In genomic region chr16:57783116-57783515, GRCh38 we compare ENCODE assay signal across 19 cellular contexts. TPM values are rescaled to one million over a fixed set of nuclear protein-coding genes. Genes with fewer than 3 reads are reported as not detected.
A peak's percentile ranks its signal among the peaks of the same experiment; 100 is the strongest.
DNase-seq lines count a peak whose midpoint lies in the region; ATAC-seq, FAIRE-seq and TF ChIP-seq lines count a peak whose summit lies in the region.
"Had no signal": no experiment of that assay in that cellular context is flagged by ENCODE, and none has a peak within 500 bp of the region (broad histone marks: within the 10 kb centered on the region; RNA-seq: fewer than 3 reads in every experiment).

No MANE protein-coding gene starts in this region.

- H3K9me3 ChIP-seq in PC-9 (ENCODE audit: insufficient read depth, low read depth) (no peaks in the 10 kb centered on the region; the same call in 1 of the 2 replicates), endodermal cell (ENCODE audit: control insufficient read depth, low read length) (no peaks in the 10 kb centered on the region), colonic mucosa (no peaks in the 10 kb centered on the region), T-helper 17 cell (ENCODE audit: control insufficient read depth, low read length, poor library complexity, severe bottlenecking) (no peaks in the 10 kb centered on the region)
- H3K9me3 ChIP-seq in CD4-positive, alpha-beta T cell (ENCODE audit: control insufficient read depth, low read length), result no peaks in the 10 kb centered on the region
- H3K9me3 ChIP-seq: BE2C, SK-N-SH had no signal

- peak overlapping the region; percentile 2; the same call in 1 of the 2 replicates for H3K4me2 ChIP-seq in PC-9
- H3K4me2 ChIP-seq: SK-N-SH had no signal

- no peak overlapping the region for H3K4me3 Mint-ChIP-seq in endodermal cell
- H3K4me3 Mint-ChIP-seq in neural crest cell, result no peak overlapping the region
- H3K4me3 Mint-ChIP-seq in CD4-positive, alpha-beta T cell, result no peak overlapping the region
- H3K4me3 Mint-ChIP-seq in T-helper 17 cell, result no peak overlapping the region
- H3K4me3 Mint-ChIP-seq: CD4-positive, alpha-beta memory T cell had no signal

- peaks cover 30% of the 10 kb centered on the region; the same call in 1 of the 2 replicates for H3F3A ChIP-seq in PC-9 (ENCODE audit: insufficient read depth, low read depth)

- no peaks in the 10 kb centered on the region for H3K27me3 ChIP-seq in PC-9 (ENCODE audit: insufficient read depth, low read depth)
- H3K27me3 ChIP-seq in endodermal cell (ENCODE audit: control insufficient read depth, insufficient read depth, low read length, poor library complexity, severe bottlenecking), result no peaks in the 10 kb centered on the region
- no peaks in the 10 kb centered on the region for H3K27me3 ChIP-seq in colonic mucosa
- no peaks in the 10 kb centered on the region for H3K27me3 ChIP-seq in CD4-positive, alpha-beta T cell (ENCODE audit: control insufficient read depth, insufficient read depth, low read length)
- H3K27me3 ChIP-seq: BE2C had no signal

- H3K4me3 ChIP-seq in PC-9, result no peak overlapping the region
- no peak overlapping the region for H3K4me3 ChIP-seq in endodermal cell (ENCODE audit: low read length)
- no peak overlapping the region for H3K4me3 ChIP-seq in colonic mucosa
- H3K4me3 ChIP-seq: GM23248 had no signal

- no peak overlapping the region for H3K9ac ChIP-seq in endodermal cell (ENCODE audit: extremely low read depth, low read length, poor library complexity, severe bottlenecking)
- no peak overlapping the region for H3K9ac ChIP-seq in colonic mucosa (ENCODE audit: low read depth in 2 of 2, low read length in 2 of 2)
- H3K9ac ChIP-seq: GM23248, SK-N-SH had no signal

- H4K20me1 ChIP-seq in PC-9 (ENCODE audit: insufficient read depth), result no peaks in the 10 kb centered on the region

- H3K4me1 Mint-ChIP-seq in endodermal cell (no peaks in the 10 kb centered on the region), neural crest cell (no peaks in the 10 kb centered on the region), T-helper 17 cell (peaks cover 4% of the 10 kb centered on the region)
- no peaks in the 10 kb centered on the region for H3K4me1 Mint-ChIP-seq in CD4-positive, alpha-beta T cell (ENCODE audit: low read depth)
- H3K4me1 Mint-ChIP-seq: CD4-positive, alpha-beta memory T cell had no signal

- H3K79me2 ChIP-seq in PC-9 (ENCODE audit: low read depth), result no peaks in the 10 kb centered on the region

- DNase-seq in PC-9 (no peak), endodermal cell (no peak), neural crest cell (ENCODE audit: low read depth, low spot score) (no peak), colonic mucosa (no peak), T-helper 17 cell (no peak), GM19239 (ENCODE audit: insufficient read length, low spot score) (no peak)
- DNase-seq in CD4-positive, alpha-beta T cell, result no peak
- DNase-seq: BE2C; CD4-positive, alpha-beta memory T cell; DMS79 treated with DMSO at 0.1 percent for 48 hours; GM23248; KG1; NCI-H1436; NCI-H2029 treated with DMSO at 0.1 percent for 48 hours; NCI-H2227 treated with DMSO at 0.1 percent for 48 hours; NCI-H524; SK-N-SH had no signal

- H3K9me2 ChIP-seq in PC-9 (ENCODE audit: insufficient read depth), result no peaks in the 10 kb centered on the region
- H3K9me2 ChIP-seq: SK-N-SH had no signal

- no peak for FAIRE-seq in GM19239 (lab: Jason Lieb, UNC)

- H3K27ac Mint-ChIP-seq in endodermal cell, result peak overlapping the region; percentile 36
- peak overlapping the region; percentile 45 for H3K27ac Mint-ChIP-seq in neural crest cell (ENCODE audit: unreplicated experiment)
- H3K27ac Mint-ChIP-seq in CD4-positive, alpha-beta T cell, result no peak overlapping the region
- no peak overlapping the region for H3K27ac Mint-ChIP-seq in T-helper 17 cell
- H3K27ac Mint-ChIP-seq: CD4-positive, alpha-beta memory T cell had no signal

- H3K27ac ChIP-seq in PC-9 (peak overlapping the region; percentile 43; the same call in 1 of the 2 replicates), endodermal cell (ENCODE audit: low read depth, low read length) (no peak overlapping the region), colonic mucosa (no peak overlapping the region)
- H3K27ac ChIP-seq in CD4-positive, alpha-beta T cell (ENCODE audit: low read depth, low read length), result no peak overlapping the region
- H3K27ac ChIP-seq: GM23248 had no signal

- no peak overlapping the region for H2AFZ ChIP-seq in PC-9
- H2AFZ ChIP-seq: GM23248 had no signal

- POLR2A ChIA-PET in PC-9 (lab: Charles Lee; ENCODE audit: unreplicated experiment), result no interaction called here
- POLR2A ChIA-PET in CD4-positive, alpha-beta T cell (lab: Charles Lee), result no interaction called here

- peaks cover 48% of the 10 kb centered on the region for H3K36me3 Mint-ChIP-seq in endodermal cell (ENCODE audit: low read depth)
- no peaks in the 10 kb centered on the region for H3K36me3 Mint-ChIP-seq in neural crest cell (ENCODE audit: low read depth)
- no peaks in the 10 kb centered on the region for H3K36me3 Mint-ChIP-seq in CD4-positive, alpha-beta T cell (ENCODE audit: low read depth)
- no peaks in the 10 kb centered on the region for H3K36me3 Mint-ChIP-seq in T-helper 17 cell (ENCODE audit: low read depth)
- H3K36me3 Mint-ChIP-seq: CD4-positive, alpha-beta memory T cell had no signal

- H3K27me3 Mint-ChIP-seq in endodermal cell (ENCODE audit: insufficient read depth) (no peaks in the 10 kb centered on the region), neural crest cell (ENCODE audit: low read depth) (no peaks in the 10 kb centered on the region), T-helper 17 cell (peaks cover 9% of the 10 kb centered on the region)
- no peaks in the 10 kb centered on the region for H3K27me3 Mint-ChIP-seq in CD4-positive, alpha-beta T cell
- H3K27me3 Mint-ChIP-seq: CD4-positive, alpha-beta memory T cell had no signal

- CTCF ChIA-PET in PC-9 (lab: Charles Lee), result no interaction called here
- CTCF ChIA-PET in CD4-positive, alpha-beta T cell (lab: Charles Lee), result no interaction called here

- no TSS peak for BruUV-seq in PC-9 (replicated peaks; lab: Mats Ljungman, UMichigan)

- H3K36me3 ChIP-seq in PC-9 (ENCODE audit: low read depth) (peaks cover 12% of the 10 kb centered on the region; the same call in 1 of the 2 replicates), endodermal cell (ENCODE audit: control insufficient read depth, insufficient read depth, low read length) (peaks cover 44% of the 10 kb centered on the region), colonic mucosa (no peaks in the 10 kb centered on the region)
- H3K36me3 ChIP-seq: BE2C had no signal

- H3K9me3 Mint-ChIP-seq in endodermal cell (no peaks in the 10 kb centered on the region), neural crest cell (no peaks in the 10 kb centered on the region)
- no peaks in the 10 kb centered on the region for H3K9me3 Mint-ChIP-seq in CD4-positive, alpha-beta T cell
- H3K9me3 Mint-ChIP-seq: CD4-positive, alpha-beta memory T cell had no signal

- TF ChIP-seq CTCF in PC-9 (conservative IDR thresholded peaks at IDR 0.05) (no peak), endodermal cell (conservative IDR thresholded peaks at IDR 0.05) (no peak), neural crest cell (conservative IDR thresholded peaks at IDR 0.05) (no peak), colonic mucosa (IDR thresholded peaks at IDR 0.05) (no peak)
- no peak for TF ChIP-seq CTCF in CD4-positive, alpha-beta T cell (IDR thresholded peaks at IDR 0.05)

- ATAC-seq in CD4-positive, alpha-beta T cell (ENCODE audit: poor library complexity), result no peak
- no peak for ATAC-seq in T-helper 17 cell
- ATAC-seq: Panc1, Right ventricle myocardium inferior had no signal

- 83 to 92% methylated on average over 1 to 3 of the region's 4 CpGs for WGBS in endodermal cell (ENCODE audit: insufficient coverage in 1 of 2, insufficient read length in 1 of 2), 2 experiments

- H3K4me1 ChIP-seq in PC-9 (replicated peaks; ENCODE audit: insufficient read depth) (peaks cover 31% of the 10 kb centered on the region), endodermal cell (ENCODE audit: control insufficient read depth, insufficient read depth, low read length) (no peaks in the 10 kb centered on the region), colonic mucosa (no peaks in the 10 kb centered on the region)

- intact Hi-C loops in PC-9 (cut with micrococcal nuclease; ENCODE audit: unreplicated experiment) (no loop called here), colonic mucosa (cut with DNase I) (no loop called here)
- intact Hi-C loops in CD4-positive, alpha-beta T cell (cut with DNase I, micrococcal nuclease), result no loop called here

RNA-seq across cellular contexts. Expression of gene KIFC3, which starts 19.2 kb away (rescaled TPM):
- 52.5 and 65.5 TPM in 2 replicates for total RNA-seq in PC-9 (2021)
- total RNA-seq in endodermal cell, result 10 to 100 TPM; 39.2 to 39.3 TPM
- polyA plus RNA-seq in endodermal cell (2013, experiment 1 of 2), result 18.0 TPM
- polyA plus RNA-seq in endodermal cell (2013, experiment 2 of 2), result 22.9 TPM
- total RNA-seq in neural crest cell, result 25.1 TPM in 2 replicates
- 1 to 10 TPM; 3.8 to 5.7 TPM for total RNA-seq in colonic mucosa
- not detected for total RNA-seq in CD4-positive, alpha-beta T cell
- 10 to 100 TPM in 1 of 2 donors, under 1 TPM in 1; 0.70 to 15.2 TPM for total RNA-seq in T-helper 17 cell
- polyA plus RNA-seq: CD4-positive, alpha-beta memory T cell had no signal

RNA-seq across cellular contexts. Expression of gene KATNB1, which starts 47.5 kb away (rescaled TPM):
- 25.9 and 27.7 TPM in 2 replicates for total RNA-seq in PC-9 (2021)
- 10 to 100 TPM; 26.1 to 32.4 TPM for total RNA-seq in endodermal cell
- 35.1 TPM for polyA plus RNA-seq in endodermal cell (2013, experiment 1 of 2)
- 29.6 TPM for polyA plus RNA-seq in endodermal cell (2013, experiment 2 of 2)
- total RNA-seq in neural crest cell, result 42.1 and 47.4 TPM in 2 replicates
- 10 to 100 TPM; 17.0 to 26.3 TPM for total RNA-seq in colonic mucosa
- total RNA-seq in CD4-positive, alpha-beta T cell, result 10 to 100 TPM; 21.0 to 22.3 TPM
- 10 to 100 TPM; 24.3 to 27.3 TPM for total RNA-seq in T-helper 17 cell

Comparison
In these comparisons a context has a peak if more than half of its experiments do, and no peak if none do; other contexts are left out.
1. H3K27ac Mint-ChIP-seq: peak in endodermal cell (single experiment) and neural crest cell (single experiment); none in CD4-positive, alpha-beta T cell (single experiment) and T-helper 17 cell (single experiment).